17 cellular contexts compared by ENCODE assay signal in the genomic region with DNA sequence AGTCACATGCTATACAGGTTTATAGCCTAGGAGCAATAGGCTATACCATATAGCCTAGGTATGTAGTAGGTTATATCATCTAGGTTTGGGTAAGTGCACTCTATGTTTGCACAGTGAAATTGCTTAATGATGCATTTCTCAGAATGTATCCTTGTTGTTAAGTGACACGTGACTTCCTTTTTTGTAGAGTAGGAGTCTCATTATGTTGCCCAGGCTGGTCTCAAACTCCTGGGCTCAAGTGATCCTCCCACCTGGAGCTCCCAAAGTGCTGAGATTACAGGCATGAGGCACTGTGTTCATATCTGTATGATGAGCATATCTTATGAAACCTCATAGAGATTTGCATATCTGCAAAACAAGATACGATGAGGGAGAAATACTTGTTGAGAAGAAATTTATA. TPM values are rescaled to one million over a fixed set of nuclear protein-coding genes. Genes with fewer than 3 reads are reported as not detected.
DNase-seq lines count a peak whose midpoint lies in the region; ATAC-seq and FAIRE-seq lines count a peak whose summit lies in the region.
"Had no signal": no experiment of that assay in that cellular context is flagged by ENCODE, and none has a peak within 500 bp of the region (broad histone marks: within the 10 kb centered on the region; RNA-seq: fewer than 3 reads in every experiment).

No MANE protein-coding gene starts in this region.

- no peaks in the 10 kb centered on the region for H3K27me3 Mint-ChIP-seq in stimulated activated naive B cell treated with anti-CD40 and anti-IgM and Interleukin-4, amounts not matched to agents 10 μg/mL and 1 μg/mL and 100 μg/mL, for 72 hours

- WGBS in small intestine, 3 donors: 52% methylated on average over 2 of the region's 2 CpGs

- ATAC-seq in stimulated activated naive B cell treated with anti-CD40 and anti-IgM and Interleukin-4, amounts not matched to agents 10 μg/mL and 1 μg/mL and 100 μg/mL, for 72 hours (replicated peaks): peak; percentile 80 to 82
- no peak for ATAC-seq in HG02840 (IDR thresholded peaks at IDR 0.05; ENCODE audit: low FRiP score, unreplicated experiment)
- ATAC-seq: CD8-positive, alpha-beta T cell; right cardiac atrium; T-helper 17 cell; WTC11 had no signal

- no peaks in the 10 kb centered on the region for H3K4me1 ChIP-seq in small intestine (ENCODE audit: control insufficient read depth in 2 of 2, insufficient read depth in 1 of 2, low read depth in 1 of 2, low read length in 1 of 2)
- H3K4me1 ChIP-seq: left ventricle myocardium inferior had no signal

- no peak overlapping the region for H3K27ac ChIP-seq in small intestine (ENCODE audit: low read depth in 1 of 2, low read length in 1 of 2)
- H3K27ac ChIP-seq: dorsolateral prefrontal cortex, left ventricle myocardium inferior had no signal

- peaks cover 0 to 3% of the 10 kb centered on the region in 2 donors for H3K36me3 Mint-ChIP-seq in stimulated activated naive B cell treated with anti-CD40 and anti-IgM and Interleukin-4, amounts not matched to agents 10 μg/mL and 1 μg/mL and 100 μg/mL, for 72 hours
- H3K36me3 Mint-ChIP-seq: CD8-positive, alpha-beta T cell; WTC11 had no signal

- H3K27ac Mint-ChIP-seq in stimulated activated naive B cell treated with anti-CD40 and anti-IgM and Interleukin-4, amounts not matched to agents 10 μg/mL and 1 μg/mL and 100 μg/mL, for 72 hours: peak overlapping the region; percentile 90
- H3K27ac Mint-ChIP-seq: CD8-positive, alpha-beta T cell; T-helper 17 cell; WTC11 had no signal

- no peaks in the 10 kb centered on the region for H3K27me3 ChIP-seq in small intestine (ENCODE audit: control insufficient read depth in 2 of 2, insufficient read depth in 2 of 2, low read length in 2 of 2)
- H3K27me3 ChIP-seq: dorsolateral prefrontal cortex had no signal

- DNase-seq in SIG-M5 treated with dmso at 0.1 percent for 504 hours (lab: John Stamatoyannopoulos, UW; ENCODE audit: unreplicated experiment): peak; percentile 41
- DNase-seq in SIG-M5 (lab: John Stamatoyannopoulos, UW): no peak
- DNase-seq in NCI-H1436 treated with DMSO at 0.1 percent for 48 hours (lab: John Stamatoyannopoulos, UW): peak; percentile 90
- peak; percentile 95 for DNase-seq in NCI-H69 (lab: John Stamatoyannopoulos, UW)
- DNase-seq in stimulated activated naive B cell treated with anti-CD40 and anti-IgM and Interleukin-4, amounts not matched to agents 10 μg/mL and 1 μg/mL and 100 μg/mL, for 72 hours: no peak
- no peak for DNase-seq in iPS-NIHi7 (ENCODE audit: extremely low spot score)
- no peak for DNase-seq in small intestine
- DNase-seq: CD8-positive, alpha-beta T cell; dorsolateral prefrontal cortex; GDM1; left ventricle myocardium inferior; right cardiac atrium; T-helper 17 cell had no signal

- no peak for FAIRE-seq in small intestine (lab: Jason Lieb, UNC)
- FAIRE-seq: bronchial epithelial cell, GM12892 had no signal

- H3K36me3 ChIP-seq in small intestine (ENCODE audit: control insufficient read depth in 2 of 2, insufficient read depth in 2 of 2, low read length in 2 of 2): no peaks in the 10 kb centered on the region
- H3K36me3 ChIP-seq: left ventricle myocardium inferior had no signal

- peak overlapping the region in 1 of 2 donors; percentile 69 for H3K4me3 Mint-ChIP-seq in stimulated activated naive B cell treated with anti-CD40 and anti-IgM and Interleukin-4, amounts not matched to agents 10 μg/mL and 1 μg/mL and 100 μg/mL, for 72 hours
- H3K4me3 Mint-ChIP-seq: CD8-positive, alpha-beta T cell; T-helper 17 cell; WTC11 had no signal

- no peaks in the 10 kb centered on the region for H3K9me3 ChIP-seq in small intestine (ENCODE audit: control insufficient read depth, low read depth)
- H3K9me3 ChIP-seq: left ventricle myocardium inferior had no signal

- no peak overlapping the region for H3K4me3 ChIP-seq in small intestine (ENCODE audit: low read depth in 1 of 2, low read length in 2 of 2)
- H3K4me3 ChIP-seq: dorsolateral prefrontal cortex, left ventricle myocardium inferior had no signal

- H3K9me3 Mint-ChIP-seq in stimulated activated naive B cell treated with anti-CD40 and anti-IgM and Interleukin-4, amounts not matched to agents 10 μg/mL and 1 μg/mL and 100 μg/mL, for 72 hours: peaks cover 0 to 1% of the 10 kb centered on the region in 2 donors
- H3K9me3 Mint-ChIP-seq: CD8-positive, alpha-beta T cell; WTC11 had no signal

- H3K4me1 Mint-ChIP-seq in stimulated activated naive B cell treated with anti-CD40 and anti-IgM and Interleukin-4, amounts not matched to agents 10 μg/mL and 1 μg/mL and 100 μg/mL, for 72 hours: peaks cover 21 to 48% of the 10 kb centered on the region in 2 donors
- H3K4me1 Mint-ChIP-seq: WTC11 had no signal

RNA-seq across cellular contexts. Expression of gene ABCB10, which starts 13.8 kb away (rescaled TPM):
- 10 to 100 TPM in 2 of 3 donors, 1 to 10 TPM in 1; 7.8 to 11.4 (median 11.2) TPM for polyA plus RNA-seq in small intestine

RNA-seq across cellular contexts. Expression of gene TAF5L, which starts 53.6 kb away (rescaled TPM):
- 10 to 100 TPM in 1 of 3 donors, 1 to 10 TPM in 2; 8.4 to 12.5 (median 8.5) TPM for polyA plus RNA-seq in small intestine

RNA-seq across cellular contexts. Expression of gene URB2, which starts 53.8 kb away (rescaled TPM):
- 1 to 10 TPM in 2 of 3 donors, under 1 TPM in 1; 0.54 to 3.9 (median 2.0) TPM for polyA plus RNA-seq in small intestine

Comparison
In these comparisons a context has a peak if more than half of its experiments do, and no peak if none do; other contexts are left out.
1. DNase-seq: peak in SIG-M5 treated with dmso at 0.1 percent for 504 hours (single experiment), NCI-H1436 treated with DMSO at 0.1 percent for 48 hours (single experiment) and NCI-H69 (single experiment); none in SIG-M5 (single experiment), stimulated activated naive B cell treated with anti-CD40 and anti-IgM and Interleukin-4, amounts not matched to agents 10 μg/mL and 1 μg/mL and 100 μg/mL, for 72 hours (single experiment), iPS-NIHi7 (single experiment) and small intestine (single experiment).